ENCODE assay signal across 17 cellular contexts in the genomic region with DNA sequence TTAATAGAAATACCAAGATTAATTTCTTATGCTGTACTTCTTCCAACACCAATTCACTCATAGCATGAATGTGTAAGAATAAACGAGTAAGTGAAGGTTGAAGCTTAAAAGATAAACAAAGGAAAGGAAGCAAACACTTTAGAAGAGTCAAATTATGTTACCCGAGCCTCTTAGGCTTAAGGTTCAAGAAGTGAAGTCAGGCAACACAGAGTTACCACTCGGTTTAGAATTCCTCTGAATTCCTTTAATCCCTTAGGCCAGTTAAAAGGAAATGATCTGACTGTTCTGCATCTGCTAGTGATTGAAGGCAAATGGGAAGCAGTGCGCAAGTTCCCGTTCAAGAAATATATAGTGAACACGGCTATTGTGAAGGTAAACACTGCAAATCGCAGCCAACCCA.
"Had no signal": no experiment of that assay in that cellular context is flagged by ENCODE, and none has a peak within 500 bp of the region (broad histone marks: within the 10 kb centered on the region; RNA-seq: fewer than 3 reads in every experiment).

No MANE protein-coding gene starts in this region.

- H3K9me3 ChIP-seq: pancreas had no signal

- H3K4me1 ChIP-seq: foreskin keratinocyte, pancreas had no signal

- H3K36me3 ChIP-seq: cardiac muscle cell, pancreas had no signal

- H3K27me3 ChIP-seq: cardiac muscle cell, dorsolateral prefrontal cortex, foreskin keratinocyte, pancreas had no signal

- H3K4me3 ChIP-seq: cardiac muscle cell, dorsolateral prefrontal cortex, lung, pancreas, skin epidermis had no signal

- ATAC-seq: activated CD8-positive, alpha-beta T cell treated with anti-CD3 and anti-CD28 coated beads, Interleukin-2, amount 10 ng/mL, durations not matched to agents 7 days and 5 days; activated naive CD8-positive, alpha-beta T cell treated with anti-CD3 and anti-CD28 coated beads, Interleukin-2, amount 50 U/mL, for 24 hours; foreskin keratinocyte; pancreas had no signal

- DNase-seq: activated B cell treated with CpG ODN at 0.5 μM for 24 hours; activated CD4-positive, alpha-beta T cell treated with anti-CD3 and anti-CD28 coated beads for 48 hours; activated CD8-positive, alpha-beta T cell treated with anti-CD3 and anti-CD28 coated beads, Interleukin-2, amount 10 ng/mL, durations not matched to agents 7 days and 5 days; activated naive CD4-positive, alpha-beta T cell treated with Interleukin-2 at 50 U/mL for 16 hours; activated naive CD8-positive, alpha-beta T cell treated with anti-CD3 and anti-CD28 coated beads, Interleukin-2, amount 50 U/mL, for 24 hours; dorsolateral prefrontal cortex; endodermal cell; foreskin keratinocyte; immature natural killer cell; midbrain; pancreas; stimulated activated CD4-positive, alpha-beta T cell treated with anti-CD3 and anti-CD28 coated beads, Interleukin-4, amount 100 ng/mL, for 24 hours; stimulated activated naive CD4-positive, alpha-beta T cell; SW 1271 had no signal

- H3K27ac ChIP-seq: cardiac muscle cell, foreskin keratinocyte, pancreas had no signal
